16 cellular contexts compared by ENCODE assay signal in the genomic region with DNA sequence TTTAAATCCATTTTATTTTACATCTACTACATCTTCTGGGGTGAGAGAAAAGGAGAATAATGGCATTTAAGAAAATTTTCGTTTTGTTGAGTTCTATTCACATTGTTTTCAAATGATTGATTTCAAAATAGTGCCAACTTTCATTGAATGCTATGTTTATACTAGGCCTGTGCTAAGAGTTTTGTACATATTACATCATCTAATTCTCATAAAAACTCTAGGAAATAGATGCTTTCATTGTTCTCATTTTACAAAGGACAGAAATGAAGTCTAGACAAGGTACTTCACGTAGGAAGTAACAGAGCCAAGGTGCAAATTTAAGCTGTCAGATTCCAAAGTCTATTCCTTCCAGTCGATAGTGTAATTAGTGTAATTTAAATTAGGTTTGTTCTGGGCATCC.
"Had no signal": no experiment of that assay in that cellular context is flagged by ENCODE, and none has a peak within 500 bp of the region (broad histone marks: within the 10 kb centered on the region; RNA-seq: fewer than 3 reads in every experiment).

No MANE protein-coding gene starts in this region.

- H3K36me3 ChIP-seq: adrenal gland, esophagus squamous epithelium, prostate gland, transverse colon, vagina had no signal

- ATAC-seq: activated CD4-positive, alpha-beta T cell treated with anti-CD3 and anti-CD28 coated beads for 36 hours; right cardiac atrium; stimulated activated naive CD8-positive, alpha-beta T cell treated with anti-CD3 and anti-CD28 coated beads, Interleukin-15, Interleukin-2, amounts not matched to agents 100 U/mL and 50 U/mL, for 24 hours had no signal

- H3K9me3 ChIP-seq: adrenal gland, esophagus squamous epithelium, prostate gland, transverse colon, vagina had no signal

- H3K4me1 ChIP-seq: adrenal gland, prostate gland, vagina had no signal

- H3K27me3 ChIP-seq: adrenal gland, esophagus squamous epithelium, transverse colon, vagina had no signal

- H3K4me3 ChIP-seq: adrenal gland, esophagus squamous epithelium, lung, prostate gland, transverse colon, vagina had no signal

- DNase-seq: activated CD4-positive, alpha-beta memory T cell treated with anti-CD3 and anti-CD28 coated beads, Interleukin-2, amount 10 ng/mL, durations not matched to agents 7 days and 5 days; activated CD4-positive, alpha-beta T cell treated with anti-CD3 and anti-CD28 coated beads for 36 hours; activated naive CD4-positive, alpha-beta T cell treated with anti-CD3 and anti-CD28 coated beads, Interleukin-2, amount 50 U/mL, for 16 hours; activated T-cell treated with anti-CD3 and anti-CD28 coated beads, Interleukin-2, amount 50 U/mL, for 24 hours; adrenal gland; esophagus squamous epithelium; foreskin melanocyte; head of caudate nucleus; immature natural killer cell; midbrain; right cardiac atrium; stimulated activated naive CD8-positive, alpha-beta T cell treated with anti-CD3 and anti-CD28 coated beads, Interleukin-15, Interleukin-2, amounts not matched to agents 100 U/mL and 50 U/mL, for 24 hours; transverse colon had no signal

- H3K27ac ChIP-seq: adrenal gland, esophagus squamous epithelium, prostate gland, transverse colon, vagina had no signal
